ENCODE assay signal across 2 cellular contexts in genomic region chr20:53336892-53337291, GRCh38.
TF ChIP-seq lines count a peak whose summit lies in the region.

No MANE protein-coding gene starts in this region.

TF ChIP-seq in HepG2, 621 proteins besides CTCF, POLR2A, EP300 and RAD21:
- no peak for TF ChIP-seq STAT5B (CRISPR knock-in tag; IDR thresholded peaks at IDR 0.05)
- TF ChIP-seq STAG1 (CRISPR knock-in tag; IDR thresholded peaks at IDR 0.05): peak; percentile 23

TF ChIP-seq in H1, 55 proteins besides CTCF, POLR2A, EP300 and RAD21:
- no peak for TF ChIP-seq SIN3A (conservative IDR thresholded peaks at IDR 0.05 in 1 of 2, IDR thresholded peaks at IDR 0.05 in 1 of 2; ENCODE audit: low read depth in 1 of 2, low read length in 2 of 2)
- no peak for TF ChIP-seq CREB1 (IDR thresholded peaks at IDR 0.05)
- TF ChIP-seq FOSL1 (IDR thresholded peaks at IDR 0.05; ENCODE audit: insufficient read depth, low read depth, low read length): no peak
- no peak for TF ChIP-seq KDM1A (IDR thresholded peaks at IDR 0.05; ENCODE audit: borderline replicate concordance, low read length)
- TF ChIP-seq CBX8 (IDR thresholded peaks at IDR 0.05; ENCODE audit: borderline replicate concordance, low read depth, low read length): no peak
- TF ChIP-seq, protein P1, sequence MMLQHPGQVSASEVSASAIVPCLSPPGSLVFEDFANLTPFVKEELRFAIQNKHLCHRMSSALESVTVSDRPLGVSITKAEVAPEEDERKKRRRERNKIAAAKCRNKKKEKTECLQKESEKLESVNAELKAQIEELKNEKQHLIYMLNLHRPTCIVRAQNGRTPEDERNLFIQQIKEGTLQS (IDR thresholded peaks at IDR 0.05; ENCODE audit: insufficient read depth, low read depth, low read length): no peak
- TF ChIP-seq CBX5 (IDR thresholded peaks at IDR 0.05; ENCODE audit: low read depth, low read length): no peak
- TF ChIP-seq RBBP5 (IDR thresholded peaks at IDR 0.05; ENCODE audit: borderline replicate concordance, low read depth, low read length): no peak
- no peak for TF ChIP-seq CHD2 (IDR thresholded peaks at IDR 0.05; ENCODE audit: low read length)
- TF ChIP-seq SP4 (IDR thresholded peaks at IDR 0.05; ENCODE audit: low read length): no peak
- TF ChIP-seq BCL11A (IDR thresholded peaks at IDR 0.05; ENCODE audit: low read depth in 2 of 2, low read length in 2 of 2): no peak
- no peak for TF ChIP-seq GTF2F1 (IDR thresholded peaks at IDR 0.05; ENCODE audit: borderline replicate concordance, low read depth, low read length)
- no peak for TF ChIP-seq TBP (IDR thresholded peaks at IDR 0.05; ENCODE audit: low read depth, low read length)
- no peak for TF ChIP-seq EGR1 (IDR thresholded peaks at IDR 0.05; ENCODE audit: borderline replicate concordance, low read depth, low read length)
- no peak for TF ChIP-seq JUND (IDR thresholded peaks at IDR 0.05; ENCODE audit: low read length)
- TF ChIP-seq TCF12 (IDR thresholded peaks at IDR 0.05; ENCODE audit: low read depth, low read length): no peak
- TF ChIP-seq CHD7 (IDR thresholded peaks at IDR 0.05; ENCODE audit: insufficient replicate concordance, low read length): no peak
- no peak for TF ChIP-seq SUZ12 (IDR thresholded peaks at IDR 0.05; ENCODE audit: low read length)
- no peak for TF ChIP-seq EZH2 (IDR thresholded peaks at IDR 0.05; ENCODE audit: low read depth, low read length, severe bottlenecking)
